In genomic region chr3:126908752-126909275, GRCh38 we compare ENCODE assay signal across 1 cellular context.
TF ChIP-seq lines count a peak whose summit lies in the region.

No MANE protein-coding gene starts in this region.

TF ChIP-seq in K562, 482 proteins besides CTCF, POLR2A, EP300 and RAD21 (continued from another document and continues in another):
- TF ChIP-seq RREB1 (CRISPR knock-in tag; IDR thresholded peaks at IDR 0.05) (no peak), MIER1 (IDR thresholded peaks at IDR 0.05; ENCODE audit: low read depth) (no peak), C11orf30 (IDR thresholded peaks at IDR 0.05; ENCODE audit: low read depth) (peak; percentile 78), TRIM28 (IDR thresholded peaks at IDR 0.05) (no peak), ZNF444 (CRISPR knock-in tag; IDR thresholded peaks at IDR 0.05) (no peak), POLR2B (IDR thresholded peaks at IDR 0.05; ENCODE audit: low read depth, partially characterized antibody) (peak; percentile 42), DLX4 (CRISPR knock-in tag; IDR thresholded peaks at IDR 0.05) (no peak), ZNF766 (CRISPR knock-in tag; conservative IDR thresholded peaks at IDR 0.05) (no peak), CTCFL (IDR thresholded peaks at IDR 0.05; ENCODE audit: borderline replicate concordance, insufficient read depth, low read depth, low read length, poor library complexity, severe bottlenecking) (no peak), ZNF277 (CRISPR knock-in tag; IDR thresholded peaks at IDR 0.05; ENCODE audit: borderline replicate concordance) (no peak), FOXP1 (CRISPR knock-in tag; IDR thresholded peaks at IDR 0.05) (peak; percentile 70; the same call in 1 of the 2 replicates), XRCC4 (IDR thresholded peaks at IDR 0.05; ENCODE audit: extremely low read depth, insufficient read depth, insufficient read length) (no peak), MTA1 (IDR thresholded peaks at IDR 0.05; ENCODE audit: borderline replicate concordance) (no peak), SMARCC2 (IDR thresholded peaks at IDR 0.05; ENCODE audit: low read depth) (0 out of 2 replicates have a peak, but pooled peaks have one; percentile 33), E2F4 (CRISPR knock-in tag; IDR thresholded peaks at IDR 0.05; ENCODE audit: low read depth) (no peak), MECOM (CRISPR knock-in tag; IDR thresholded peaks at IDR 0.05) (no peak), GTF2B (IDR thresholded peaks at IDR 0.05; ENCODE audit: extremely low read depth, insufficient read length) (no peak), EZH2 (IDR thresholded peaks at IDR 0.05; ENCODE audit: borderline replicate concordance, low read depth, low read length) (no peak), NFXL1 (CRISPR knock-in tag; IDR thresholded peaks at IDR 0.05) (no peak), ETS1 (conservative IDR thresholded peaks at IDR 0.05; ENCODE audit: control insufficient read depth, low read depth, low read length) (no peak), TSHZ1 (CRISPR knock-in tag; IDR thresholded peaks at IDR 0.05) (peak; percentile 13; the same call in 1 of the 2 replicates), USF2 (CRISPR knock-in tag; IDR thresholded peaks at IDR 0.05) (no peak), NR2F6 (CRISPR knock-in tag; IDR thresholded peaks at IDR 0.05) (0 out of 2 replicates have a peak, but pooled peaks have one; percentile 58), MYC (IDR thresholded peaks at IDR 0.05; ENCODE audit: low read depth, low read length) (peak; percentile 81), MYC (CRISPR knock-in tag; IDR thresholded peaks at IDR 0.05; ENCODE audit: borderline replicate concordance, low read depth) (no peak), BCL6 (CRISPR knock-in tag; IDR thresholded peaks at IDR 0.05) (no peak), GABPB1 (CRISPR knock-in tag; IDR thresholded peaks at IDR 0.05) (no peak), TOE1 (IDR thresholded peaks at IDR 0.05; ENCODE audit: borderline replicate concordance) (no peak), TOE1 (CRISPR knock-in tag; IDR thresholded peaks at IDR 0.05; ENCODE audit: borderline replicate concordance, low read depth) (no peak), ZNF644 (tag; IDR thresholded peaks at IDR 0.05; ENCODE audit: low read depth) (peak; percentile 49; the same call in 1 of the 2 replicates), STAT5B (CRISPR knock-in tag; IDR thresholded peaks at IDR 0.05) (no peak), MTA3 (IDR thresholded peaks at IDR 0.05; ENCODE audit: borderline replicate concordance) (peak; percentile 69; the same call in 1 of the 2 replicates), RCOR1 (IDR thresholded peaks at IDR 0.05; ENCODE audit: borderline replicate concordance in 1 of 2, low read depth in 2 of 2, low read length in 2 of 2) (peak; percentile 50 to 82; a peak in 3 of 4 replicates), RBM39 (optimal IDR thresholded peaks at IDR 0.05; ENCODE audit: low read depth, low read length) (no peak), ZNF121 (CRISPR knock-in tag; conservative IDR thresholded peaks at IDR 0.05) (no peak), ZBED1 (IDR thresholded peaks at IDR 0.05) (no peak), BRCA1 (IDR thresholded peaks at IDR 0.05) (no peak), BRCA1 (CRISPR knock-in tag; IDR thresholded peaks at IDR 0.05) (no peak), ZNF280A (IDR thresholded peaks at IDR 0.05; ENCODE audit: low read depth, partially characterized antibody) (no peak), FOXA3 (CRISPR knock-in tag; conservative IDR thresholded peaks at IDR 0.05 in 1 of 2, IDR thresholded peaks at IDR 0.05 in 1 of 2) (no peak), ZNF23 (CRISPR knock-in tag; IDR thresholded peaks at IDR 0.05) (no peak), KLF1 (tag; IDR thresholded peaks at IDR 0.05) (no peak), ZNF431 (CRISPR knock-in tag; IDR thresholded peaks at IDR 0.05) (no peak), CREM (IDR thresholded peaks at IDR 0.05; ENCODE audit: low read depth) (peak; percentile 70), ZNF134 (CRISPR knock-in tag; conservative IDR thresholded peaks at IDR 0.05) (no peak), FOSL1 (tag; conservative IDR thresholded peaks at IDR 0.05) (peak; percentile 61; the same call in 1 of the 2 replicates)
